15 cellular contexts compared by ENCODE assay signal in genomic region chr2:232239956-232240681, GRCh38.
DNase-seq lines count a peak whose midpoint lies in the region; ATAC-seq and TF ChIP-seq lines count a peak whose summit lies in the region.
"Had no signal": no experiment of that assay in that cellular context is flagged by ENCODE, and none has a peak within 500 bp of the region (broad histone marks: within the 10 kb centered on the region; RNA-seq: fewer than 3 reads in every experiment).

No MANE protein-coding gene starts in this region.

- no peaks in the 10 kb centered on the region for H3K27me3 ChIP-seq in testis
- H3K27me3 ChIP-seq: upper lobe of right lung had no signal

- no peaks in the 10 kb centered on the region for H3K27me3 Mint-ChIP-seq in activated T-cell treated with anti-CD3 and anti-CD28 coated beads, Interleukin-2, amount 50 U/mL, for 24 hours

- no peak for TF ChIP-seq CTCF in RWPE1 (conservative IDR thresholded peaks at IDR 0.05; ENCODE audit: low read depth)
- no peak for TF ChIP-seq CTCF in coronary artery (IDR thresholded peaks at IDR 0.05)
- TF ChIP-seq CTCF in testis (IDR thresholded peaks at IDR 0.05), result no peak

- CTCF ChIA-PET in RWPE1 (lab: Yijun Ruan, JAX), result no interaction called here

- peaks cover 50% of the 10 kb centered on the region for H3K4me1 Mint-ChIP-seq in activated T-cell treated with anti-CD3 and anti-CD28 coated beads, Interleukin-2, amount 50 U/mL, for 24 hours (ENCODE audit: low read depth)
- H3K4me1 Mint-ChIP-seq in stimulated activated effector memory CD8-positive, alpha-beta T cell treated with anti-CD3 and anti-CD28 coated beads, Interleukin-12 subunit alpha, Interleukin-12 subunit beta, amount 100 ng/mL, for 72 hours, result peaks cover 26% of the 10 kb centered on the region

- H3K36me3 ChIP-seq in testis (ENCODE audit: low read depth, missing control alignments), result no peaks in the 10 kb centered on the region

- intact Hi-C loops in testis (cut with DNase I; ENCODE audit: low total_unique reads), result no loop called here

- POLR2A ChIA-PET in RWPE1 (lab: Yijun Ruan, JAX; ENCODE audit: low non-redundant PET), result no interaction called here

- peak overlapping the region; percentile 93 for H3K27ac Mint-ChIP-seq in activated T-cell treated with anti-CD3 and anti-CD28 coated beads, Interleukin-2, amount 50 U/mL, for 24 hours
- H3K27ac Mint-ChIP-seq in stimulated activated effector memory CD8-positive, alpha-beta T cell treated with anti-CD3 and anti-CD28 coated beads, Interleukin-12 subunit alpha, Interleukin-12 subunit beta, amount 100 ng/mL, for 72 hours, result peak overlapping the region; percentile 48

- peaks cover 3% of the 10 kb centered on the region for H3K4me1 ChIP-seq in testis
- H3K4me1 ChIP-seq: upper lobe of right lung had no signal

- peak; percentile 72 for ATAC-seq in stimulated activated effector memory CD8-positive, alpha-beta T cell treated with anti-CD3 and anti-CD28 coated beads, Interleukin-12 subunit alpha, Interleukin-12 subunit beta, amount 100 ng/mL, for 72 hours
- ATAC-seq in GM19455 (IDR thresholded peaks at IDR 0.05; ENCODE audit: unreplicated experiment), result no peak
- ATAC-seq: K562, upper lobe of right lung had no signal

- peak; percentile 41 for DNase-seq in activated T-cell treated with anti-CD3 and anti-CD28 coated beads, Interleukin-2, amount 50 U/mL, for 24 hours
- no peak for DNase-seq in activated T-cell treated with anti-CD3 and anti-CD28 coated beads, Interleukin-2, amount 50 U/mL, for 1 hour
- DNase-seq in RWPE1 (ENCODE audit: low spot score), result peak; percentile 55
- peak; percentile 22 for DNase-seq in coronary artery (ENCODE audit: low spot score)
- DNase-seq in stimulated activated effector memory CD8-positive, alpha-beta T cell treated with anti-CD3 and anti-CD28 coated beads, Interleukin-12 subunit alpha, Interleukin-12 subunit beta, amount 100 ng/mL, for 72 hours (ENCODE audit: low spot score in 2 of 2), result no peak
- DNase-seq in UCSD-AML1 (lab: John Stamatoyannopoulos, UW; ENCODE audit: unreplicated experiment), result no peak
- no peak for DNase-seq in testis
- DNase-seq: amniotic stem cell, foreskin fibroblast, NCI-H345, occipital lobe, upper lobe of right lung had no signal

- H3K27ac ChIP-seq in RWPE1 (no peak overlapping the region), coronary artery (no peak overlapping the region), testis (no peak overlapping the region)
- H3K27ac ChIP-seq: skin epidermis, upper lobe of right lung had no signal

- H3K4me3 Mint-ChIP-seq in activated T-cell treated with anti-CD3 and anti-CD28 coated beads, Interleukin-2, amount 50 U/mL, for 24 hours, result peak overlapping the region; percentile 1
- H3K4me3 Mint-ChIP-seq in stimulated activated effector memory CD8-positive, alpha-beta T cell treated with anti-CD3 and anti-CD28 coated beads, Interleukin-12 subunit alpha, Interleukin-12 subunit beta, amount 100 ng/mL, for 72 hours, result no peak overlapping the region

- TF ChIP-seq POLR2A in testis (IDR thresholded peaks at IDR 0.05), result no peak

- H3K9me3 ChIP-seq in testis, result no peaks in the 10 kb centered on the region
- H3K9me3 ChIP-seq: upper lobe of right lung had no signal

- H3K4me3 ChIP-seq in coronary artery (no peak overlapping the region), testis (no peak overlapping the region)
- H3K4me3 ChIP-seq: K562, skin epidermis, upper lobe of right lung had no signal

- peaks cover 32% of the 10 kb centered on the region for H3K36me3 Mint-ChIP-seq in activated T-cell treated with anti-CD3 and anti-CD28 coated beads, Interleukin-2, amount 50 U/mL, for 24 hours (ENCODE audit: low read depth)
- H3K36me3 Mint-ChIP-seq in stimulated activated effector memory CD8-positive, alpha-beta T cell treated with anti-CD3 and anti-CD28 coated beads, Interleukin-12 subunit alpha, Interleukin-12 subunit beta, amount 100 ng/mL, for 72 hours, result no peaks in the 10 kb centered on the region

- H3K9me3 Mint-ChIP-seq in activated T-cell treated with anti-CD3 and anti-CD28 coated beads, Interleukin-2, amount 50 U/mL, for 24 hours, result no peaks in the 10 kb centered on the region
- no peaks in the 10 kb centered on the region for H3K9me3 Mint-ChIP-seq in stimulated activated effector memory CD8-positive, alpha-beta T cell treated with anti-CD3 and anti-CD28 coated beads, Interleukin-12 subunit alpha, Interleukin-12 subunit beta, amount 100 ng/mL, for 72 hours

- WGBS in testis, 2 donors, result 88 to 96% methylated on average over 4 to 6 of the region's 6 CpGs

Comparison
In these comparisons a context has a peak if more than half of its experiments do, and no peak if none do; other contexts are left out.
1. DNase-seq: peak in activated T-cell treated with anti-CD3 and anti-CD28 coated beads, Interleukin-2, amount 50 U/mL, for 24 hours (single experiment), RWPE1 (single experiment) and coronary artery (single experiment); none in activated T-cell treated with anti-CD3 and anti-CD28 coated beads, Interleukin-2, amount 50 U/mL, for 1 hour (single experiment), stimulated activated effector memory CD8-positive, alpha-beta T cell treated with anti-CD3 and anti-CD28 coated beads, Interleukin-12 subunit alpha, Interleukin-12 subunit beta, amount 100 ng/mL, for 72 hours (0 of 2), UCSD-AML1 (single experiment) and testis (single experiment).